8 cellular contexts compared by ENCODE assay signal in the genomic region with DNA sequence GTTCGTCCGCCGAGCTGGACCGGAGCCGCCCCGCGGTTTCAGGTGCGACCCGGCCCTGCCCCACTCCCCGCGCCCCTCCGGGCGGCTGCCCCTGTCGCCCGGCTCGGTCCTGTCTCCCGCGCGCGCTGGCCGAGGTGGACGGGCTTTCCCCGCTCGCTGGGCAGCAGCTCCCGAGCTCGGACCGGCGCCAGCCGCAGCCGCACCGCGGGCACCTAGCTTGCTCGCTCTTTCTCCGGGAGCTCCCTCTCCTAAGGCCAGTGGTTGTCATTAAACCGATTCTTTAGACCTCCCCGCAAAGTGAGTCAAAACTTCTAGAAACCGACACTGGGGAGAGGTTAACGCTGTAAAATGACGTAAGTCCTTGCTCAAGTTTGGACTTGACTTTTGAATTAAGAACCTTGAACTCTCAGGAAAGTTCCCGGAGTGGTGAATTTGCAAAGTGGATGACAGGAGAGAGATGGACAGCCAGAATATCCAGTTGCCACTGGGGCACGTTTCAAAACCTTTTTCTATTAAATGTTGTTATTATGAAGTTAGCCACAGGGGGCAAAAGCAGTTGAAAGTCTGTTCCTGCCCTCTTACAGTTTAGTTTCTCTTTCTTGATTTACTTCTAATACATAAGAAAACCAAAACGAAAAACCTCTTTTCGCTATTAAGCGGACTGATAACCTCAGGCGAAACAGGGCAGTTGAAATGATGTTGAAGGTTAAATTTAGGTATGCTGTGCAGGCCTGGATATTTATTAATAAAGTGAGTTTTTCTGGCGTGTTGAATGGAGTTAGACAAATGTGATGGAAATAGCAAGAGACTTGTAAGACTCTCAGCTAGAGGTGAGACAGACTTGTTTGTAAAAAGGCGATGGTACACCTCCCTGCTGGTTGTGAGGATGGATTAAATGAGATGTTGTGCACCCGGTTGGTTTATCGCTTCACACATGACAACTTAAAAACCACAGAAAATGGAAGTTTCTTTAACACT. TPM values are rescaled to one million over a fixed set of nuclear protein-coding genes. Genes with fewer than 3 reads are reported as not detected.
DNase-seq lines count a peak whose midpoint lies in the region; ATAC-seq, FAIRE-seq and TF ChIP-seq lines count a peak whose summit lies in the region.

No MANE protein-coding gene starts in this region.

- H2AFZ ChIP-seq in neural progenitor cell (replicated peaks) = peak overlapping the region; percentile 94

- H3K4me3 ChIP-seq in neural progenitor cell = peak overlapping the region; percentile 81

- H3K4me1 Mint-ChIP-seq in neural progenitor cell = peaks cover 11% of the 10 kb centered on the region

- H3K27ac ChIP-seq in foreskin keratinocyte (peak overlapping the region; percentile 85), neural progenitor cell (no peak overlapping the region)

- peaks cover 7% of the 10 kb centered on the region for H3K36me3 ChIP-seq in neural progenitor cell

- ATAC-seq in GM21619 (IDR thresholded peaks at IDR 0.05; ENCODE audit: unreplicated experiment) (peak; percentile 57), foreskin keratinocyte (peak; percentile 77)

- H3K9ac ChIP-seq in neural progenitor cell = peak overlapping the region; percentile 41

- TF ChIP-seq CTCF in foreskin keratinocyte (conservative IDR thresholded peaks at IDR 0.05) (peak; percentile 66), neural progenitor cell (IDR thresholded peaks at IDR 0.05) (peak; percentile 13)

- H3K4me3 Mint-ChIP-seq in neural progenitor cell = peak overlapping the region; percentile 87

- peaks cover 21% of the 10 kb centered on the region for H3F3A ChIP-seq in neural progenitor cell (ENCODE audit: low read depth)

- H3K9me3 ChIP-seq in neural progenitor cell (ENCODE audit: low read depth) = peaks cover 15% of the 10 kb centered on the region

- FAIRE-seq in urothelium cell line (lab: Jason Lieb, UNC) = no peak

- H3K36me3 Mint-ChIP-seq in neural progenitor cell = peaks cover 22% of the 10 kb centered on the region

- peak overlapping the region; percentile 87 for H3K4me2 ChIP-seq in neural progenitor cell

- peak; percentile 87 for DNase-seq in ELR (ENCODE audit: low read depth)
- DNase-seq in HuH-7 (ENCODE audit: low spot score) = peak; percentile 89
- peak; percentile 74 for DNase-seq in RPMI8226
- peak; percentile 37 for DNase-seq in activated naive CD4-positive, alpha-beta T cell treated with Interleukin-2 at 50 U/mL for 16 hours
- DNase-seq in foreskin keratinocyte = peak; percentile 94 to 97
- peak; percentile 68 for DNase-seq in neural progenitor cell (ENCODE audit: low spot score)
- DNase-seq in urothelium cell line (ENCODE audit: low spot score) = peak; percentile 48

- no peak overlapping the region for H3K27ac Mint-ChIP-seq in neural progenitor cell

- H4K20me1 ChIP-seq in neural progenitor cell (ENCODE audit: low read depth) = no peaks in the 10 kb centered on the region

- H3K9me3 Mint-ChIP-seq in neural progenitor cell = peaks cover 47% of the 10 kb centered on the region

- H3K4me1 ChIP-seq in foreskin keratinocyte (peaks cover 12% of the 10 kb centered on the region), neural progenitor cell (no peaks in the 10 kb centered on the region)

- peaks cover 4% of the 10 kb centered on the region for H3K27me3 Mint-ChIP-seq in neural progenitor cell (ENCODE audit: insufficient read depth, low read depth)

- H3K27me3 ChIP-seq in foreskin keratinocyte (no peaks in the 10 kb centered on the region), neural progenitor cell (peaks cover 14% of the 10 kb centered on the region)

- peaks cover 28% of the 10 kb centered on the region for H3K79me2 ChIP-seq in neural progenitor cell (ENCODE audit: low read depth)

RNA-seq across cellular contexts. Expression of gene PI4K2B, which starts 0.8 kb away (rescaled TPM):
- total RNA-seq in foreskin keratinocyte (27.6 and 33.3 TPM in 2 replicates), neural progenitor cell (ENCODE audit: low replicate concordance) (16.1 and 20.3 TPM in 2 replicates)
- 9.9 and 12.7 TPM in 2 replicates for polyA plus RNA-seq in foreskin keratinocyte

Comparison
In these comparisons a context has a peak if more than half of its experiments do, and no peak if none do; other contexts are left out.
1. DNase-seq: peak in every context shown above with its lines; median percentile 96 in foreskin keratinocyte; 89 in HuH-7; 87 in ELR; 74 in RPMI8226; 68 in neural progenitor cell; 48 in urothelium cell line; 37 in activated naive CD4-positive, alpha-beta T cell treated with Interleukin-2 at 50 U/mL for 16 hours.